8 cellular contexts compared by ENCODE assay signal in the genomic region with DNA sequence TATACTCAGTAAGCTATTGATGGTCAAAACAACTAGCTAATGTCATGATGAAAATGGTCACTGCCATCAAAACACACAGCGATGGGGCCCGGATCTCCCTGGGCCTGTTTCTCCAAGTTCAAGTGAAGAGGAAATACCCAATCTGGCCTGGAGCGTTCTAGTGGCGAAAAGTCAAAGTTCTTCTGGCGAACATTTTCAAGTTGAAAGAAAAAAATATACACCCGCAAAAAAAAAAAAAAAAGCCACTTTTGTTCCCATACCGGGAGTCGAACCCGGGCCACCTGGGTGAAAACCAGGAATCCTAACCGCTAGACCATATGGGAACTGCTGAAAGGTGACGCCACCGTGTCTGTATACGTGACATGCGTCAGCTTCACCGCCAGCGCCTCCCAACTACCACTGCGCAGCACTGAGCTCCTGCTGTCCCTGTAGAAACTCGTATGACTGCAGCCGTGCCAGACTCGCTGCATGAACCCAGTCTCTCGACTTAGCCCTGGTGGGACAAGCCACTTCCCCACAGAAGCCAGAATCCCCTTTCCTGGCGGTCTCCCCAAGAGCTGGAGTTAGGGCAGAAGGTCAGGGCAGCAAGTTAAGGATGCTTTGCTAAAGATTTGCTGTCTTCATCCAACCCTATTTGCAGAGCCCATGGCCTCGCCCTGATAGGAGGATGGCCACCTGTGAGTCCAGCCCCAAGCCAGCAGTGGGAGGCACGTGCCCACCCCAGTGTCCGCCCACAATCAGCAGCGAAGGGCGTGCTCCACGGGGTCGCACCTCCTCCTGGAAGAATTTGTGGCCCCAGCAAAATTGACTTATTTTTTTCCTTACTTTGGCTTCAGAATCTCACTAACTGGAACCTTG. TPM values are rescaled to one million over a fixed set of nuclear protein-coding genes. Genes with fewer than 3 reads are reported as not detected.
DNase-seq lines count a peak whose midpoint lies in the region; ATAC-seq and TF ChIP-seq lines count a peak whose summit lies in the region.

No MANE protein-coding gene starts in this region.

- ATAC-seq in CD4-positive, CD25-positive, alpha-beta regulatory T cell (ENCODE audit: low read depth in 2 of 2) = no peak
- ATAC-seq in left cardiac atrium = peak; percentile 65 to 75
- ATAC-seq in GM18868 (IDR thresholded peaks at IDR 0.05; ENCODE audit: unreplicated experiment) = no peak

- H3K9me3 Mint-ChIP-seq in CD4-positive, CD25-positive, alpha-beta regulatory T cell = no peaks in the 10 kb centered on the region

- peak in 1 of 3 donors; percentile 24 for DNase-seq in CD4-positive, CD25-positive, alpha-beta regulatory T cell
- DNase-seq in HT-29 (ENCODE audit: low spot score) (peak; percentile 95), amygdala (lab: John Stamatoyannopoulos, UW) (peak in 44 of 56 donors; percentile 3 to 83 (median 45)), left cardiac atrium (peak; percentile 76), posterior cingulate gyrus (peak; percentile 54 to 97 (median 84)), COLO829 (ENCODE audit: low spot score) (no peak)

- H3K4me1 Mint-ChIP-seq in CD4-positive, CD25-positive, alpha-beta regulatory T cell = peaks cover 10 to 29% (median 19%) of the 10 kb centered on the region in 4 donors

- peaks cover 16% of the 10 kb centered on the region for H3K4me1 ChIP-seq in CD4-positive, CD25-positive, alpha-beta regulatory T cell (ENCODE audit: control insufficient read depth, insufficient read depth, low read length, poor library complexity, severe bottlenecking)

- peak overlapping the region; percentile 32 to 66 (median 32) for H3K27ac Mint-ChIP-seq in CD4-positive, CD25-positive, alpha-beta regulatory T cell

- intact Hi-C loops in left cardiac atrium (cut with DNase I) (loop anchor here (5.0 to 10.0 kb wide), 2 partner anchors 152 to 155 kb away; partner anchors contain the start of genes MZT2B (in 2 of the 2) and SMPD4 (in 2 of the 2)), posterior cingulate gyrus (cut with DNase I) (no loop called here)

- peaks cover 12% of the 10 kb centered on the region for H3K27me3 Mint-ChIP-seq in CD4-positive, CD25-positive, alpha-beta regulatory T cell

- H3K4me3 ChIP-seq in CD4-positive, CD25-positive, alpha-beta regulatory T cell (ENCODE audit: low read depth, low read length) = no peak overlapping the region

- peaks cover 27% of the 10 kb centered on the region for H3K36me3 Mint-ChIP-seq in CD4-positive, CD25-positive, alpha-beta regulatory T cell

- peak overlapping the region in 3 of 4 donors; percentile 38 to 43 (median 42) for H3K4me3 Mint-ChIP-seq in CD4-positive, CD25-positive, alpha-beta regulatory T cell

- no peaks in the 10 kb centered on the region for H3K27me3 ChIP-seq in CD4-positive, CD25-positive, alpha-beta regulatory T cell (ENCODE audit: control insufficient read depth, insufficient read depth, low read length)

- H3K9me3 ChIP-seq in CD4-positive, CD25-positive, alpha-beta regulatory T cell (ENCODE audit: control insufficient read depth in 2 of 2, low read length in 2 of 2) = no peaks in the 10 kb centered on the region

- H3K36me3 ChIP-seq in CD4-positive, CD25-positive, alpha-beta regulatory T cell (ENCODE audit: control insufficient read depth, insufficient read depth, low read length) = peaks cover 23% of the 10 kb centered on the region

- no peak overlapping the region for H3K27ac ChIP-seq in CD4-positive, CD25-positive, alpha-beta regulatory T cell (ENCODE audit: insufficient read depth, low read length, poor library complexity, severe bottlenecking)

- TF ChIP-seq POLR2A in Raji (IDR thresholded peaks at IDR 0.05; ENCODE audit: insufficient read depth, low read depth, low read length) = peak; percentile 94

RNA-seq across cellular contexts. Expression of gene IMP4, which starts 5.6 kb away (rescaled TPM):
- total RNA-seq in CD4-positive, CD25-positive, alpha-beta regulatory T cell = 72.4 TPM
- 100 to 1,000 TPM in 1 of 4 donors, 10 to 100 TPM in 3; 72.9 to 111 (median 77.8) TPM for polyA plus RNA-seq in CD4-positive, CD25-positive, alpha-beta regulatory T cell
- 170 and 172 TPM in 2 replicates for total RNA-seq in HT-29 (2014; rRNA removed; shearing (Covaris generic))
- total RNA-seq in left cardiac atrium = 10 to 100 TPM; 55.0 to 79.3 TPM

RNA-seq across cellular contexts. Expression of gene PTPN18, which starts 18.8 kb away (rescaled TPM):
- total RNA-seq in CD4-positive, CD25-positive, alpha-beta regulatory T cell = 61.3 TPM
- polyA plus RNA-seq in CD4-positive, CD25-positive, alpha-beta regulatory T cell = 10 to 100 TPM; 42.2 to 58.3 (median 49.1) TPM
- total RNA-seq in HT-29 (2014; rRNA removed; shearing (Covaris generic)) = 67.5 and 76.0 TPM in 2 replicates
- 10 to 100 TPM; 24.2 to 28.0 TPM for total RNA-seq in left cardiac atrium

Comparison
In these comparisons a context has a peak if more than half of its experiments do, and no peak if none do; other contexts are left out.
1. ATAC-seq: peak in left cardiac atrium (2 of 2); none in CD4-positive, CD25-positive, alpha-beta regulatory T cell (0 of 2) and GM18868 (single experiment).